ENCODE assay signal across 8 cellular contexts in the genomic region with DNA sequence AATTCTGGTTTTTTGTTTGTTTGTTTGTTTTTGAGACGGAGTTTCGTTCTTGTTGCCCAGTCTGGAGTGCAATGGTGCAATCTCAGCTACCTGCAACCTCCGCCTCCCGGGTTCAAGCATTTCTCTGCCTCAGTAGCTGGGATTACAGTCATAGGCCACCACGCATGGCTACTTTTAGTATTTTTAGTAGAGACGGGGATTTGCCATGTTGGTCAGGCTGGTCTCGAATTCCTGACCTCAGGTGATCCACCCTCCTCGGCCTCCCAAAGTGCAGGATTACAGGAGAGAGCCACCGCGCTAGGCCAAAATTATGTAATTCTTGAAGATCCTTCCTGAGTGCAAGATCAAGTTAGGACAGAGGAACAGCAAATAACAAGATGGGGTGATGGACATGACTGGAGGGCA. TPM values are rescaled to one million over a fixed set of nuclear protein-coding genes. Genes with fewer than 3 reads are reported as not detected.
DNase-seq lines count a peak whose midpoint lies in the region; ATAC-seq, FAIRE-seq and TF ChIP-seq lines count a peak whose summit lies in the region.

No MANE protein-coding gene starts in this region.

- H3K4me3 ChIP-seq in H7 (ENCODE audit: insufficient read depth, low read depth, low read length) (peak overlapping the region; percentile 79), skin epidermis (peak overlapping the region; percentile 50 to 77 (median 73))

- H3K27ac ChIP-seq in VCaP (peak overlapping the region; percentile 93), foreskin keratinocyte (peak overlapping the region; percentile 96), skin epidermis (peak overlapping the region in 20 of 21 experiments; percentile 87 to 99 (median 97))

- peak; percentile 0 for ATAC-seq in foreskin keratinocyte

- TF ChIP-seq CTCF in VCaP (conservative IDR thresholded peaks at IDR 0.05) (no peak), foreskin keratinocyte (conservative IDR thresholded peaks at IDR 0.05) (no peak)

- H3K4me1 ChIP-seq in foreskin keratinocyte: peaks cover 8% of the 10 kb centered on the region

- FAIRE-seq in RCC 7860 (lab: Jason Lieb, UNC): no peak

- H3K27me3 ChIP-seq in H7 (ENCODE audit: control insufficient read depth, insufficient read depth, low read length): no peaks in the 10 kb centered on the region
- H3K27me3 ChIP-seq in foreskin keratinocyte: no peaks in the 10 kb centered on the region

- no peak for DNase-seq in H7
- no peak for DNase-seq in foreskin keratinocyte
- DNase-seq in HuH-7 (ENCODE audit: low spot score): no peak
- no peak for DNase-seq in RCC 7860 (ENCODE audit: low spot score)
- no peak for DNase-seq in AG08395 (ENCODE audit: low spot score)
- DNase-seq in effector CD8-positive, alpha-beta T cell (lab: John Stamatoyannopoulos, UW): no peak

- no peaks in the 10 kb centered on the region for H3K36me3 ChIP-seq in H7 (replicated peaks; ENCODE audit: control insufficient read depth, insufficient read depth, low read length)

RNA-seq across cellular contexts. Expression of gene ZNF33B, which starts 0.7 kb away (rescaled TPM):
- 5.4 and 13.6 TPM in 2 replicates for total RNA-seq in H7 (2014; rRNA removed; shearing (Covaris generic))
- total RNA-seq in foreskin keratinocyte: 11.0 and 12.8 TPM in 2 replicates
- 4.0 and 4.4 TPM in 2 replicates for polyA plus RNA-seq in foreskin keratinocyte
